ENCODE assay signal across 8 cellular contexts in genomic region chr10:62818426-62819011, GRCh38. TPM values are rescaled to one million over a fixed set of nuclear protein-coding genes. Genes with fewer than 3 reads are reported as not detected.
DNase-seq lines count a peak whose midpoint lies in the region; ATAC-seq and TF ChIP-seq lines count a peak whose summit lies in the region.

No MANE protein-coding gene starts in this region.

- TF ChIP-seq CTCF in GM10266 (IDR thresholded peaks at IDR 0.05; ENCODE audit: control insufficient read depth, insufficient read depth, low read depth, missing control alignments) (peak; percentile 64), SU-DHL-6 (IDR thresholded peaks at IDR 0.05; ENCODE audit: insufficient read depth, low read length, poor library complexity, severe bottlenecking) (no peak), cardiac fibroblast (IDR thresholded peaks at IDR 0.05; ENCODE audit: low read depth, low read length) (no peak), uterus (IDR thresholded peaks at IDR 0.05) (no peak)

- no peak overlapping the region for H3K4me3 ChIP-seq in SU-DHL-6 (ENCODE audit: insufficient read depth, low read length, poor library complexity, severe bottlenecking)
- peak overlapping the region; percentile 28 to 70 for H3K4me3 ChIP-seq in cardiac fibroblast (replicated peaks in 1 of 2; ENCODE audit: low read depth in 2 of 2, low read length in 2 of 2)
- peak overlapping the region in 1 of 2 donors; percentile 90 for H3K4me3 ChIP-seq in uterus

- H3K27me3 Mint-ChIP-seq in memory B cell: peaks cover 8% of the 10 kb centered on the region

- peak; percentile 78 for DNase-seq in GM10266 (ENCODE audit: extremely low spot score)
- peak; percentile 9 to 42 for DNase-seq in cardiac fibroblast (ENCODE audit: low read depth in 2 of 2)
- DNase-seq in memory B cell (ENCODE audit: low spot score in 2 of 2): peak; percentile 38 to 63
- peak; percentile 57 to 75 for DNase-seq in stimulated activated effector memory CD8-positive, alpha-beta T cell treated with anti-CD3 and anti-CD28 coated beads, Interleukin-12 subunit alpha, Interleukin-12 subunit beta, amount 100 ng/mL, for 72 hours (ENCODE audit: low spot score in 2 of 2)
- no peak for DNase-seq in HuH-7.5 (ENCODE audit: low spot score)
- no peak for DNase-seq in uterus
- DNase-seq in DMS114 treated with DMSO at 0.1 percent for 48 hours (lab: John Stamatoyannopoulos, UW; ENCODE audit: unreplicated experiment): no peak

- intact Hi-C loops in uterus (cut with DNase I; ENCODE audit: low total_unique reads): no loop called here

- peaks cover 30% of the 10 kb centered on the region for H3K4me1 Mint-ChIP-seq in memory B cell
- H3K4me1 Mint-ChIP-seq in stimulated activated effector memory CD8-positive, alpha-beta T cell treated with anti-CD3 and anti-CD28 coated beads, Interleukin-12 subunit alpha, Interleukin-12 subunit beta, amount 100 ng/mL, for 72 hours: peaks cover 34% of the 10 kb centered on the region

- peaks cover 3% of the 10 kb centered on the region for H3K36me3 Mint-ChIP-seq in memory B cell
- H3K36me3 Mint-ChIP-seq in stimulated activated effector memory CD8-positive, alpha-beta T cell treated with anti-CD3 and anti-CD28 coated beads, Interleukin-12 subunit alpha, Interleukin-12 subunit beta, amount 100 ng/mL, for 72 hours: peaks cover 50% of the 10 kb centered on the region

- H3K4me1 ChIP-seq in uterus: peaks cover 0 to 29% of the 10 kb centered on the region in 2 donors

- no peak overlapping the region for H3K9ac ChIP-seq in SU-DHL-6 (ENCODE audit: low read length)

- H3K4me3 Mint-ChIP-seq in memory B cell: peak overlapping the region; percentile 91
- peak overlapping the region; percentile 97 for H3K4me3 Mint-ChIP-seq in stimulated activated effector memory CD8-positive, alpha-beta T cell treated with anti-CD3 and anti-CD28 coated beads, Interleukin-12 subunit alpha, Interleukin-12 subunit beta, amount 100 ng/mL, for 72 hours

- no peaks in the 10 kb centered on the region for H3K9me3 Mint-ChIP-seq in memory B cell
- no peaks in the 10 kb centered on the region for H3K9me3 Mint-ChIP-seq in stimulated activated effector memory CD8-positive, alpha-beta T cell treated with anti-CD3 and anti-CD28 coated beads, Interleukin-12 subunit alpha, Interleukin-12 subunit beta, amount 100 ng/mL, for 72 hours

- TF ChIP-seq POLR2A in uterus (IDR thresholded peaks at IDR 0.05): no peak

- H2AFZ ChIP-seq in SU-DHL-6 (ENCODE audit: low read depth, low read length, severe bottlenecking): no peak overlapping the region

- H3K9me3 ChIP-seq in SU-DHL-6 (ENCODE audit: insufficient read depth, low read length) (no peaks in the 10 kb centered on the region), uterus (no peaks in the 10 kb centered on the region)

- H3K79me2 ChIP-seq in SU-DHL-6 (ENCODE audit: insufficient read depth, low read length): no peaks in the 10 kb centered on the region

- H3K9me2 ChIP-seq in SU-DHL-6 (replicated peaks; ENCODE audit: insufficient read depth, low read length): no peaks in the 10 kb centered on the region

- H3K4me2 ChIP-seq in SU-DHL-6 (ENCODE audit: low read depth, low read length, poor library complexity, severe bottlenecking): peak overlapping the region; percentile 94

- peaks cover 3% of the 10 kb centered on the region; the same call in 1 of the 2 replicates for H3F3A ChIP-seq in SU-DHL-6 (ENCODE audit: insufficient read depth)

- H4K20me1 ChIP-seq in SU-DHL-6 (ENCODE audit: low read depth, low read length): no peaks in the 10 kb centered on the region

- H3K27me3 ChIP-seq in SU-DHL-6 (ENCODE audit: low read length) (no peaks in the 10 kb centered on the region), uterus (peaks cover 0 to 4% of the 10 kb centered on the region in 2 donors)

- ATAC-seq in memory B cell (ENCODE audit: low read depth): peak; percentile 8
- ATAC-seq in stimulated activated effector memory CD8-positive, alpha-beta T cell treated with anti-CD3 and anti-CD28 coated beads, Interleukin-12 subunit alpha, Interleukin-12 subunit beta, amount 100 ng/mL, for 72 hours: no peak

- H3K27ac ChIP-seq in SU-DHL-6 (ENCODE audit: low read depth, low read length) (no peak overlapping the region), uterus (no peak overlapping the region)

- no peak overlapping the region for H3K27ac Mint-ChIP-seq in memory B cell
- peak overlapping the region; percentile 95 for H3K27ac Mint-ChIP-seq in stimulated activated effector memory CD8-positive, alpha-beta T cell treated with anti-CD3 and anti-CD28 coated beads, Interleukin-12 subunit alpha, Interleukin-12 subunit beta, amount 100 ng/mL, for 72 hours

- H3K36me3 ChIP-seq in SU-DHL-6 (ENCODE audit: low read length) (no peaks in the 10 kb centered on the region), uterus (no peaks in the 10 kb centered on the region)

RNA-seq across cellular contexts. Expression of gene EGR2, which starts 2.4 kb away (rescaled TPM):
- 1 to 10 TPM in 2 of 4 donors, under 1 TPM in 1, not detected in 1; 0.26 to 3.4 (median 1.5) TPM for total RNA-seq in uterus

RNA-seq across cellular contexts. Expression of gene ADO, which starts 14.0 kb away (rescaled TPM):
- total RNA-seq in uterus: 10 to 100 TPM; 10.8 to 27.0 (median 18.9) TPM

Comparison
In these comparisons a context has a peak if more than half of its experiments do, and no peak if none do; other contexts are left out.
1. DNase-seq: peak in GM10266 (single experiment), cardiac fibroblast (2 of 2), memory B cell (2 of 2) and stimulated activated effector memory CD8-positive, alpha-beta T cell treated with anti-CD3 and anti-CD28 coated beads, Interleukin-12 subunit alpha, Interleukin-12 subunit beta, amount 100 ng/mL, for 72 hours (2 of 2); none in HuH-7.5 (single experiment), uterus (0 of 2) and DMS114 treated with DMSO at 0.1 percent for 48 hours (single experiment).